ENCODE assay signal across 8 cellular contexts in genomic region chr20:57709823-57710799, GRCh38. TPM values are rescaled to one million over a fixed set of nuclear protein-coding genes. Genes with fewer than 3 reads are reported as not detected.
DNase-seq lines count a peak whose midpoint lies in the region; ATAC-seq and TF ChIP-seq lines count a peak whose summit lies in the region.

TSS of gene PMEPA1 (minus strand) at chr20:57710015. CDS start at chr20:57709582, 433 bp downstream.

- peaks cover 18% of the 10 kb centered on the region for H3K27me3 Mint-ChIP-seq in activated T-cell treated with anti-CD3 and anti-CD28 coated beads, Interleukin-2, amount 50 U/mL, for 24 hours

- peak within 1 kb of the TSS; percentile 84 for H3K9ac ChIP-seq in BLaER1

- TF ChIP-seq CTCF in HL-60 (IDR thresholded peaks at IDR 0.05; ENCODE audit: insufficient read depth, low read length) (no peak), mucosa of descending colon (IDR thresholded peaks at IDR 0.05) (no peak)

- H3K4me1 Mint-ChIP-seq in activated T-cell treated with anti-CD3 and anti-CD28 coated beads, Interleukin-2, amount 50 U/mL, for 24 hours (ENCODE audit: low read depth) = peaks cover 39% of the 10 kb centered on the region

- peaks cover 53% of the 10 kb centered on the region for H3K4me1 ChIP-seq in BLaER1
- peaks cover 6% of the 10 kb centered on the region for H3K4me1 ChIP-seq in mucosa of descending colon (ENCODE audit: low read depth)

- H3K36me3 ChIP-seq in BLaER1 = no peaks in the 10 kb centered on the region
- no peaks in the 10 kb centered on the region for H3K36me3 ChIP-seq in mucosa of descending colon (ENCODE audit: low read depth)

- peak; percentile 33 to 53 for DNase-seq in HL-60 (ENCODE audit: low read depth in 1 of 2, low spot score in 1 of 2)
- peak; percentile 78 to 89 for DNase-seq in NOMO-1 (lab: John Stamatoyannopoulos, UW; ENCODE audit: unreplicated experiment in 2 of 2)
- DNase-seq in activated T-cell treated with anti-CD3 and anti-CD28 coated beads, Interleukin-2, amount 50 U/mL, for 24 hours = peak; percentile 95
- DNase-seq in erythroblast (lab: John Stamatoyannopoulos, UW) = peak; percentile 48 to 53
- DNase-seq in mucosa of descending colon = peak; percentile 91 to 96 (median 93)
- DNase-seq in stimulated activated CD8-positive, alpha-beta memory T cell treated with anti-CD3 and anti-CD28 coated beads, Interleukin-2, amount 100 ng/mL, for 1 hour (ENCODE audit: low read depth in 2 of 2) = peak; percentile 87 to 88

- H3K27ac ChIP-seq in BLaER1 = peak within 1 kb of the TSS; percentile 87
- H3K27ac ChIP-seq in HL-60 (replicated peaks) = no peak within 1 kb of the TSS

- H3K9me3 ChIP-seq in BLaER1 = no peaks in the 10 kb centered on the region
- H3K9me3 ChIP-seq in mucosa of descending colon = no peaks in the 10 kb centered on the region

- peak within 1 kb of the TSS; percentile 89 for H3K4me3 ChIP-seq in BLaER1
- H3K4me3 ChIP-seq in HL-60 (replicated peaks; ENCODE audit: insufficient read depth, low read length) = peak within 1 kb of the TSS; percentile 24
- H3K4me3 ChIP-seq in mucosa of descending colon = peak within 1 kb of the TSS; percentile 51

- peak within 1 kb of the TSS; percentile 85 for H3K27ac Mint-ChIP-seq in activated T-cell treated with anti-CD3 and anti-CD28 coated beads, Interleukin-2, amount 50 U/mL, for 24 hours

- TF ChIP-seq POLR2A in erythroblast (IDR thresholded peaks at IDR 0.05; ENCODE audit: low read length) = no peak

- H3K36me3 Mint-ChIP-seq in activated T-cell treated with anti-CD3 and anti-CD28 coated beads, Interleukin-2, amount 50 U/mL, for 24 hours (ENCODE audit: low read depth) = no peaks in the 10 kb centered on the region

- H4K20me1 ChIP-seq in BLaER1 = peaks cover 41% of the 10 kb centered on the region

- H3K4me2 ChIP-seq in BLaER1 = peak within 1 kb of the TSS; percentile 89

- ATAC-seq in GM19438 (IDR thresholded peaks at IDR 0.05; ENCODE audit: low read depth, unreplicated experiment) = peak; percentile 84
- ATAC-seq in mucosa of descending colon = peak; percentile 94

- no peaks in the 10 kb centered on the region for H3K9me3 Mint-ChIP-seq in activated T-cell treated with anti-CD3 and anti-CD28 coated beads, Interleukin-2, amount 50 U/mL, for 24 hours

- H3K27me3 ChIP-seq in BLaER1 (no peaks in the 10 kb centered on the region), HL-60 (ENCODE audit: insufficient read depth, poor library complexity, severe bottlenecking) (peaks cover 42% of the 10 kb centered on the region)

- peak within 1 kb of the TSS; percentile 81 for H3K4me3 Mint-ChIP-seq in activated T-cell treated with anti-CD3 and anti-CD28 coated beads, Interleukin-2, amount 50 U/mL, for 24 hours

- intact Hi-C loops in mucosa of descending colon (cut with DNase I, micrococcal nuclease) = no loop called here

RNA-seq across cellular contexts. Expression of gene PMEPA1, which starts in this region (rescaled TPM):
- total RNA-seq in mucosa of descending colon = 10 to 100 TPM; 18.5 to 35.5 (median 23.5) TPM

Comparison
In these comparisons a context has a peak if more than half of its experiments do, and no peak if none do; other contexts are left out.
1. H3K4me3 ChIP-seq: peak in every context shown above with its lines; median percentile 89 in BLaER1; 51 in mucosa of descending colon; 24 in HL-60.
2. DNase-seq: peak in every context shown above with its lines; median percentile 95 in activated T-cell treated with anti-CD3 and anti-CD28 coated beads, Interleukin-2, amount 50 U/mL, for 24 hours; 93 in mucosa of descending colon; 88 in stimulated activated CD8-positive, alpha-beta memory T cell treated with anti-CD3 and anti-CD28 coated beads, Interleukin-2, amount 100 ng/mL, for 1 hour; 84 in NOMO-1; 50 in erythroblast; 43 in HL-60.